21 cellular contexts compared by ENCODE assay signal in the genomic region with DNA sequence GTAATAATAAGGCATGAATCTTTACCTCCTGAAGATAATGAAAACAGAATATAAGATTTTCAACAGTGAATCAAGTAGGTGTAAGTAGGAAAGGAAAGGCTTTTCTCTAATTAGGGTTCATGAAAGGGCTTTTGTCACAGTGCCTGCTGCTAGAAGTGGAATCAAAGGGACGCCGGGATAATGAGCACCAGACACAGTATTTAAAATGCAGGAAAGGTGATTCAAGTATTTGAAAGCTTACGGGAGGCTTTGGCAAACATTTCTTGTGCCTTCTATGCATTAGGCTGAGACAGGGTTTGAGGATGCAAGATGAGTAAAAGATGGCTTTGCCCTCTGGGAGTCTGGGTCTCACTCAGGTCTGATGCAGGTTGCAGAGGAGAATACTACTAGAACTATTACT.
DNase-seq lines count a peak whose midpoint lies in the region; ATAC-seq and TF ChIP-seq lines count a peak whose summit lies in the region.
"Had no signal": no experiment of that assay in that cellular context is flagged by ENCODE, and none has a peak within 500 bp of the region (broad histone marks: within the 10 kb centered on the region; RNA-seq: fewer than 3 reads in every experiment).

No MANE protein-coding gene starts in this region.

- intact Hi-C loops in ovary (cut with DNase I), result loop anchor here in 1 of 4 donors (10.0 kb wide), 1 partner anchor 489 kb away; no protein-coding TSS in a partner anchor

- TF ChIP-seq CTCF in GM23338 (conservative IDR thresholded peaks at IDR 0.05; ENCODE audit: low read depth in 2 of 2) (no peak), glutamatergic neuron (IDR thresholded peaks at IDR 0.05; ENCODE audit: partially characterized antibody, unreplicated experiment) (no peak), ovary (IDR thresholded peaks at IDR 0.05) (no peak)

- no peaks in the 10 kb centered on the region for H3K9me3 ChIP-seq in ovary
- H3K9me3 ChIP-seq: MG63 had no signal

- H3K27me3 Mint-ChIP-seq in GM23338 (ENCODE audit: insufficient read depth, low read depth, poor library complexity) (peaks cover 6% of the 10 kb centered on the region), glutamatergic neuron (ENCODE audit: unreplicated experiment) (peaks cover 5% of the 10 kb centered on the region)

- H3K4me3 Mint-ChIP-seq in GM23338 (no peak overlapping the region), glutamatergic neuron (ENCODE audit: unreplicated experiment) (no peak overlapping the region)
- H3K4me3 Mint-ChIP-seq: CD8-positive, alpha-beta memory T cell; HFFc6 had no signal

- H3K4me3 ChIP-seq in GM23338, result no peak overlapping the region
- no peak overlapping the region for H3K4me3 ChIP-seq in ovary
- H3K4me3 ChIP-seq: MG63 had no signal

- no peaks in the 10 kb centered on the region for H3K79me2 ChIP-seq in GM23338 (replicated peaks; ENCODE audit: insufficient read depth)

- H3K4me1 ChIP-seq in GM23338 (ENCODE audit: insufficient read depth) (peaks cover 33% of the 10 kb centered on the region), ovary (ENCODE audit: insufficient read depth) (no peaks in the 10 kb centered on the region)

- H3K36me3 Mint-ChIP-seq in GM23338 (ENCODE audit: low read depth) (no peaks in the 10 kb centered on the region), glutamatergic neuron (ENCODE audit: unreplicated experiment) (no peaks in the 10 kb centered on the region)
- no peaks in the 10 kb centered on the region for H3K36me3 Mint-ChIP-seq in activated naive CD4-positive, alpha-beta T cell treated with anti-CD3 and anti-CD28 coated beads, Interleukin-2, amount 50 U/mL, for 72 hours
- H3K36me3 Mint-ChIP-seq: CD8-positive, alpha-beta memory T cell had no signal

- no peak overlapping the region for H3K27ac ChIP-seq in GM23338 (ENCODE audit: low read depth)
- H3K27ac ChIP-seq in ovary, result no peak overlapping the region

- H3K27me3 ChIP-seq in GM23338 (ENCODE audit: insufficient read depth) (peaks cover 12% of the 10 kb centered on the region), ovary (no peaks in the 10 kb centered on the region)
- H3K27me3 ChIP-seq: MG63 had no signal

- 73 to 79% (median 74%) methylated on average over 3 of the region's 3 CpGs for WGBS in ovary, 3 donors

- ATAC-seq in GM23338, result no peak
- no peak for ATAC-seq in activated naive CD4-positive, alpha-beta T cell treated with anti-CD3 and anti-CD28 coated beads, Interleukin-2, amount 50 U/mL, for 72 hours
- ATAC-seq: Right ventricle myocardium inferior had no signal

- H3K9me3 Mint-ChIP-seq in GM23338, result no peaks in the 10 kb centered on the region
- peaks cover 4% of the 10 kb centered on the region for H3K9me3 Mint-ChIP-seq in glutamatergic neuron (ENCODE audit: unreplicated experiment)
- H3K9me3 Mint-ChIP-seq in activated naive CD4-positive, alpha-beta T cell treated with anti-CD3 and anti-CD28 coated beads, Interleukin-2, amount 50 U/mL, for 72 hours, result no peaks in the 10 kb centered on the region
- H3K9me3 Mint-ChIP-seq: HFFc6 had no signal

- no peak for TF ChIP-seq POLR2A in ovary (IDR thresholded peaks at IDR 0.05)

- H3F3A ChIP-seq in GM23338 (replicated peaks; ENCODE audit: low read depth), result no peaks in the 10 kb centered on the region

- no peaks in the 10 kb centered on the region for H4K20me1 ChIP-seq in GM23338 (replicated peaks; ENCODE audit: insufficient read depth)

- no peak overlapping the region for H3K4me2 ChIP-seq in GM23338

- no peak overlapping the region for H2AFZ ChIP-seq in GM23338

- DNase-seq in DMS79 (lab: John Stamatoyannopoulos, UW) (peak; percentile 88), GM23338 (ENCODE audit: low spot score) (peak; percentile 22), NCI-H345 (lab: John Stamatoyannopoulos, UW) (peak; percentile 28), glutamatergic neuron (no peak), ovary (no peak), SW480 (ENCODE audit: low spot score) (no peak)
- DNase-seq in activated naive CD4-positive, alpha-beta T cell treated with anti-CD3 and anti-CD28 coated beads, Interleukin-2, amount 50 U/mL, for 72 hours (ENCODE audit: low spot score in 2 of 2), result no peak
- DNase-seq: ACHN; C1 segment of cervical spinal cord; CD8-positive, alpha-beta memory T cell; HFFc6; IMR-90; Karpas-422; MG63; NCI-H1048; NCI-H2081; NCI-H2227 treated with DMSO at 0.1 percent for 48 hours; NCI-H524 treated with DMSO at 0.1 percent for 48 hours; NK-92 treated with Interleukin-12 subunit alpha and Interleukin-12 subunit beta, amount 100 ng/mL, for 24 hours; T-helper 2 cell had no signal

- H3K4me1 Mint-ChIP-seq in GM23338 (peaks cover 29% of the 10 kb centered on the region), glutamatergic neuron (ENCODE audit: low read depth, unreplicated experiment) (peaks cover 32% of the 10 kb centered on the region)
- H3K4me1 Mint-ChIP-seq: CD8-positive, alpha-beta memory T cell had no signal

- H3K36me3 ChIP-seq in GM23338 (ENCODE audit: insufficient read depth) (no peaks in the 10 kb centered on the region), ovary (no peaks in the 10 kb centered on the region)
- H3K36me3 ChIP-seq: MG63 had no signal

- no peak for TF ChIP-seq EP300 in ovary (IDR thresholded peaks at IDR 0.05)

- no peaks in the 10 kb centered on the region for H3K9me2 ChIP-seq in GM23338 (ENCODE audit: insufficient read depth)

- H3K27ac Mint-ChIP-seq in GM23338 (no peak overlapping the region), glutamatergic neuron (ENCODE audit: unreplicated experiment) (peak overlapping the region; percentile 71)
- H3K27ac Mint-ChIP-seq in activated naive CD4-positive, alpha-beta T cell treated with anti-CD3 and anti-CD28 coated beads, Interleukin-2, amount 50 U/mL, for 72 hours, result no peak overlapping the region
- H3K27ac Mint-ChIP-seq: HFFc6 had no signal

TF ChIP-seq in GM23338, 12 proteins besides CTCF, POLR2A, EP300 and RAD21:
- TF ChIP-seq CREB1 (CRISPR knock-in tag; IDR thresholded peaks at IDR 0.05; ENCODE audit: low read depth) (no peak), JUNB (IDR thresholded peaks at IDR 0.05; ENCODE audit: unreplicated experiment) (no peak), ZNF331 (CRISPR knock-in tag; IDR thresholded peaks at IDR 0.05; ENCODE audit: low read depth) (no peak)

Comparison
In these comparisons a context has a peak if more than half of its experiments do, and no peak if none do; other contexts are left out.
1. DNase-seq: peak in DMS79 (single experiment), GM23338 (single experiment) and NCI-H345 (single experiment); none in glutamatergic neuron (single experiment), activated naive CD4-positive, alpha-beta T cell treated with anti-CD3 and anti-CD28 coated beads, Interleukin-2, amount 50 U/mL, for 72 hours (0 of 2), ovary (0 of 5) and SW480 (single experiment).